Comparison of ENCODE assay signal across 1 cellular context in the genomic region with DNA sequence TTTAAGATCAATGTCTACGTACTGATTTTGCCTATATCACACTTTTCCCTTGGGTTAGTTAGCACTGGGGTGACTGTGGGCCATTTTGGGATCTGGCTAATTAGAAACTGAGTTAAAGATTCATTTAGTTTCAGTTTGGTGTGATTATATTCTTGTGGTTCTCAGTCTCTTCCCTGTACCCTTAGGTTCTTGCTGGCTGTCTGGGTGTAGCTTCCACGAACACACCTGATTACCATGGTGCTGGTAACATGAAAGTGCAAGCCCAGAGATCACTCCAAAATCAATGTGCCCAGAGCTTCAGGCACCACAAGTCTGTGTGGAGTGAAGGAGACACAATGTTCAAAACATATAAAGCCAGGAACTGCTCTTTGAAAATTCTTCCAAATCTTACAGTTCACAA.
TF ChIP-seq lines count a peak whose summit lies in the region.

No MANE protein-coding gene starts in this region.

TF ChIP-seq in GM12878, 131 proteins besides CTCF, POLR2A, EP300 and RAD21 (continued from another document):
- TF ChIP-seq, protein P1, sequence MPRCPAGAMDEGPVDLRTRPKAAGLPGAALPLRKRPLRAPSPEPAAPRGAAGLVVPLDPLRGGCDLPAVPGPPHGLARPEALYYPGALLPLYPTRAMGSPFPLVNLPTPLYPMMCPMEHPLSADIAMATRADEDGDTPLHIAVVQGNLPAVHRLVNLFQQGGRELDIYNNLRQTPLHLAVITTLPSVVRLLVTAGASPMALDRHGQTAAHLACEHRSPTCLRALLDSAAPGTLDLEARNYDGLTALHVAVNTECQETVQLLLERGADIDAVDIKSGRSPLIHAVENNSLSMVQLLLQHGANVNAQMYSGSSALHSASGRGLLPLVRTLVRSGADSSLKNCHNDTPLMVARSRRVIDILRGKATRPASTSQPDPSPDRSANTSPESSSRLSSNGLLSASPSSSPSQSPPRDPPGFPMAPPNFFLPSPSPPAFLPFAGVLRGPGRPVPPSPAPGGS (IDR thresholded peaks at IDR 0.05; ENCODE audit: borderline replicate concordance, insufficient read depth, low read depth, low read length, poor library complexity, severe bottlenecking): no peak
- TF ChIP-seq, protein P2, sequence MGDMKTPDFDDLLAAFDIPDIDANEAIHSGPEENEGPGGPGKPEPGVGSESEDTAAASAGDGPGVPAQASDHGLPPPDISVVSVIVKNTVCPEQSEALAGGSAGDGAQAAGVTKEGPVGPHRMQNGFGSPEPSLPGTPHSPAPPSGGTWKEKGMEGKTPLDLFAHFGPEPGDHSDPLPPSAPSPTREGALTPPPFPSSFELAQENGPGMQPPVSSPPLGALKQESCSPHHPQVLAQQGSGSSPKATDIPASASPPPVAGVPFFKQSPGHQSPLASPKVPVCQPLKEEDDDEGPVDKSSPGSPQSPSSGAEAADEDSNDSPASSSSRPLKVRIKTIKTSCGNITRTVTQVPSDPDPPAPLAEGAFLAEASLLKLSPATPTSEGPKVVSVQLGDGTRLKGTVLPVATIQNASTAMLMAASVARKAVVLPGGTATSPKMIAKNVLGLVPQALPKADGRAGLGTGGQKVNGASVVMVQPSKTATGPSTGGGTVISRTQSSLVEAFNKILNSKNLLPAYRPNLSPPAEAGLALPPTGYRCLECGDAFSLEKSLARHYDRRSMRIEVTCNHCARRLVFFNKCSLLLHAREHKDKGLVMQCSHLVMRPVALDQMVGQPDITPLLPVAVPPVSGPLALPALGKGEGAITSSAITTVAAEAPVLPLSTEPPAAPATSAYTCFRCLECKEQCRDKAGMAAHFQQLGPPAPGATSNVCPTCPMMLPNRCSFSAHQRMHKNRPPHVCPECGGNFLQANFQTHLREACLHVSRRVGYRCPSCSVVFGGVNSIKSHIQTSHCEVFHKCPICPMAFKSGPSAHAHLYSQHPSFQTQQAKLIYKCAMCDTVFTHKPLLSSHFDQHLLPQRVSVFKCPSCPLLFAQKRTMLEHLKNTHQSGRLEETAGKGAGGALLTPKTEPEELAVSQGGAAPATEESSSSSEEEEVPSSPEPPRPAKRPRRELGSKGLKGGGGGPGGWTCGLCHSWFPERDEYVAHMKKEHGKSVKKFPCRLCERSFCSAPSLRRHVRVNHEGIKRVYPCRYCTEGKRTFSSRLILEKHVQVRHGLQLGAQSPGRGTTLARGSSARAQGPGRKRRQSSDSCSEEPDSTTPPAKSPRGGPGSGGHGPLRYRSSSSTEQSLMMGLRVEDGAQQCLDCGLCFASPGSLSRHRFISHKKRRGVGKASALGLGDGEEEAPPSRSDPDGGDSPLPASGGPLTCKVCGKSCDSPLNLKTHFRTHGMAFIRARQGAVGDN (IDR thresholded peaks at IDR 0.05): no peak
